In the genomic region with DNA sequence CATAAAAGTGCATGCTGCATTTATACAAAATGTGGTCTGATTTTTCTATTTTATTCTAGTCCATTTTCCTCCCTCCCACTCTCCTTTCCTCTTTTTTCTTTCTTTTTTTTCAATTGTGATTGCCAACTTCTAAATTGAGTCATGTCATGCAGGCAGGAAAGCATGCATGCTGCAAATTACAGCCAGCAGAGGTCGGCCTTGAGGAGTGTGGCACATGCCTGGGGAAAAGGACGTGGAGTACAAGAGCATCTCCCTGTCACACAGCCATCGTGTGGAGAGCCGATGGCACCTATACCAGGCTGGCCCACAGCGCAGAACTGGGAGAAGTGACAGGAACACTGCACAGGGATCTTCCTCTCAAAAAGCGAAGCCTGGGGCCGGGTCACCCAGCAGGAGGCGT, we compare ENCODE assay signal across 8 cellular contexts. TPM values are rescaled to one million over a fixed set of nuclear protein-coding genes. Genes with fewer than 3 reads are reported as not detected.
A peak's percentile ranks its signal among the peaks of the same experiment; 100 is the strongest.
DNase-seq lines count a peak whose midpoint lies in the region; ATAC-seq and TF ChIP-seq lines count a peak whose summit lies in the region.

No MANE protein-coding gene starts in this region.

- H3K27me3 Mint-ChIP-seq in CD8-positive, alpha-beta T cell (ENCODE audit: low read depth) = no peaks in the 10 kb centered on the region
- no peaks in the 10 kb centered on the region for H3K27me3 Mint-ChIP-seq in activated CD8-positive, alpha-beta T cell treated with anti-CD3 and anti-CD28 coated beads, Interleukin-2, amount 10 ng/mL, durations not matched to agents 7 days and 5 days (ENCODE audit: low read depth)

- peaks cover 10% of the 10 kb centered on the region for H3K36me3 Mint-ChIP-seq in CD8-positive, alpha-beta T cell
- peaks cover 30% of the 10 kb centered on the region for H3K36me3 Mint-ChIP-seq in activated CD8-positive, alpha-beta T cell treated with anti-CD3 and anti-CD28 coated beads, Interleukin-2, amount 10 ng/mL, durations not matched to agents 7 days and 5 days (ENCODE audit: low read depth)

- H3K27ac Mint-ChIP-seq in CD8-positive, alpha-beta T cell = no peak overlapping the region
- peak overlapping the region; percentile 87 for H3K27ac Mint-ChIP-seq in activated CD8-positive, alpha-beta T cell treated with anti-CD3 and anti-CD28 coated beads, Interleukin-2, amount 10 ng/mL, durations not matched to agents 7 days and 5 days

- peak overlapping the region; percentile 19 for H3K4me3 Mint-ChIP-seq in CD8-positive, alpha-beta T cell
- H3K4me3 Mint-ChIP-seq in activated CD8-positive, alpha-beta T cell treated with anti-CD3 and anti-CD28 coated beads, Interleukin-2, amount 10 ng/mL, durations not matched to agents 7 days and 5 days = no peak overlapping the region

- no peak overlapping the region for H3K27ac ChIP-seq in CD8-positive, alpha-beta T cell (ENCODE audit: low read depth, low read length)

- H3K9me3 ChIP-seq in CD8-positive, alpha-beta T cell (ENCODE audit: low read length) = no peaks in the 10 kb centered on the region

- POLR2A ChIA-PET in CD8-positive, alpha-beta T cell (lab: Charles Lee) = no interaction called here
- POLR2A ChIA-PET in activated CD8-positive, alpha-beta T cell treated with anti-CD3 and anti-CD28 coated beads, Interleukin-2, amount 10 ng/mL, durations not matched to agents 7 days and 5 days (lab: Charles Lee) = interaction anchor here (0.8 kb wide), 1 partner anchor 56 kb away, joined by 4 read pairs; no protein-coding TSS in a partner anchor

- H3K27me3 ChIP-seq in CD8-positive, alpha-beta T cell (ENCODE audit: insufficient read depth, low read length) = no peaks in the 10 kb centered on the region
- no peaks in the 10 kb centered on the region for H3K27me3 ChIP-seq in kidney epithelial cell (ENCODE audit: control insufficient read depth, insufficient read depth, low read length)

- CTCF ChIA-PET in CD8-positive, alpha-beta T cell (lab: Charles Lee) = interaction anchor here (1.1 to 1.7 kb wide), 2 partner anchors 15 to 565 kb away, joined by 3 to 5 read pairs; no protein-coding TSS in a partner anchor
- CTCF ChIA-PET in activated CD8-positive, alpha-beta T cell treated with anti-CD3 and anti-CD28 coated beads, Interleukin-2, amount 10 ng/mL, durations not matched to agents 7 days and 5 days (lab: Charles Lee) = interaction anchor here (1.2 to 9.8 kb wide), 4 partner anchors 14 to 565 kb away, joined by 4 to 65 read pairs (median 8); no protein-coding TSS in a partner anchor

- no peak overlapping the region for H3K4me3 ChIP-seq in CD8-positive, alpha-beta T cell (ENCODE audit: low read depth, low read length)
- H3K4me3 ChIP-seq in kidney epithelial cell (ENCODE audit: low read depth, low read length) = no peak overlapping the region

- peaks cover 27% of the 10 kb centered on the region for H3K4me1 Mint-ChIP-seq in CD8-positive, alpha-beta T cell (ENCODE audit: low read depth)
- H3K4me1 Mint-ChIP-seq in activated CD8-positive, alpha-beta T cell treated with anti-CD3 and anti-CD28 coated beads, Interleukin-2, amount 10 ng/mL, durations not matched to agents 7 days and 5 days (ENCODE audit: low read depth) = peaks cover 49% of the 10 kb centered on the region

- H3K9me3 Mint-ChIP-seq in CD8-positive, alpha-beta T cell = peaks cover 11% of the 10 kb centered on the region
- H3K9me3 Mint-ChIP-seq in activated CD8-positive, alpha-beta T cell treated with anti-CD3 and anti-CD28 coated beads, Interleukin-2, amount 10 ng/mL, durations not matched to agents 7 days and 5 days (ENCODE audit: insufficient read depth) = peaks cover 19% of the 10 kb centered on the region

- no peaks in the 10 kb centered on the region for H3K36me3 ChIP-seq in CD8-positive, alpha-beta T cell (ENCODE audit: insufficient read depth, low read length)
- no peaks in the 10 kb centered on the region for H3K36me3 ChIP-seq in kidney epithelial cell (ENCODE audit: control insufficient read depth, insufficient read depth, low read length)

- no peak for ATAC-seq in CD8-positive, alpha-beta T cell
- ATAC-seq in activated CD8-positive, alpha-beta T cell treated with anti-CD3 and anti-CD28 coated beads, Interleukin-2, amount 10 ng/mL, durations not matched to agents 7 days and 5 days = peak; percentile 20
- no peak for ATAC-seq in HG03097 (IDR thresholded peaks at IDR 0.05; ENCODE audit: low FRiP score, unreplicated experiment)
- ATAC-seq in GM19455 (IDR thresholded peaks at IDR 0.05; ENCODE audit: unreplicated experiment) = no peak

- H3K4me1 ChIP-seq in CD8-positive, alpha-beta T cell (ENCODE audit: insufficient read depth, low read length) = peaks cover 22% of the 10 kb centered on the region

- intact Hi-C loops in CD8-positive, alpha-beta T cell (cut with DNase I, micrococcal nuclease) = no loop called here

- no peak for TF ChIP-seq CTCF in CD8-positive, alpha-beta T cell (IDR thresholded peaks at IDR 0.05)
- TF ChIP-seq CTCF in kidney epithelial cell (IDR thresholded peaks at IDR 0.05; ENCODE audit: insufficient read depth, low read length, poor library complexity, severe bottlenecking) = peak; percentile 28

- peak in 1 of 7 experiments; percentile 25 for DNase-seq in CD8-positive, alpha-beta T cell
- DNase-seq in HuH-7 (ENCODE audit: low spot score) (peak; percentile 45), kidney epithelial cell (ENCODE audit: low read depth) (no peak), NCI-H1930 (lab: John Stamatoyannopoulos, UW) (no peak)
- DNase-seq in activated CD8-positive, alpha-beta T cell treated with anti-CD3 and anti-CD28 coated beads, Interleukin-2, amount 10 ng/mL, durations not matched to agents 7 days and 5 days = peak; percentile 70
- no peak for DNase-seq in NK-92 treated with Interleukin-12 subunit alpha and Interleukin-12 subunit beta, amount 100 ng/mL, for 24 hours (lab: John Stamatoyannopoulos, UW)

RNA-seq across cellular contexts. Expression of a gene that starts 17.8 kb away (rescaled TPM):
- under 1 TPM in 1 of 2 experiments, not detected in 1; 0.06 TPM for total RNA-seq in CD8-positive, alpha-beta T cell
- total RNA-seq in activated CD8-positive, alpha-beta T cell treated with anti-CD3 and anti-CD28 coated beads, Interleukin-2, amount 10 ng/mL, durations not matched to agents 7 days and 5 days = under 1 TPM; 0.18 to 0.34 TPM
- total RNA-seq in kidney epithelial cell = not detected in 2 replicates

RNA-seq across cellular contexts. Expression of a gene that starts 57.0 kb away (rescaled TPM):
- total RNA-seq in CD8-positive, alpha-beta T cell = 10 to 100 TPM; 37.3 to 38.8 TPM
- total RNA-seq in activated CD8-positive, alpha-beta T cell treated with anti-CD3 and anti-CD28 coated beads, Interleukin-2, amount 10 ng/mL, durations not matched to agents 7 days and 5 days = 100 to 1,000 TPM; 144 to 145 TPM
- 9.4 and 11.1 TPM in 2 replicates for total RNA-seq in kidney epithelial cell

Comparison
In these comparisons a context has a peak if more than half of its experiments do, and no peak if none do; other contexts are left out.
1. DNase-seq: peak in HuH-7 (single experiment) and activated CD8-positive, alpha-beta T cell treated with anti-CD3 and anti-CD28 coated beads, Interleukin-2, amount 10 ng/mL, durations not matched to agents 7 days and 5 days (single experiment); none in kidney epithelial cell (single experiment), NCI-H1930 (0 of 2) and NK-92 treated with Interleukin-12 subunit alpha and Interleukin-12 subunit beta, amount 100 ng/mL, for 24 hours (single experiment).